Comparison of ENCODE assay signal across 9 cellular contexts in genomic region chr22:41939981-41940852, GRCh38. TPM values are rescaled to one million over a fixed set of nuclear protein-coding genes. Genes with fewer than 3 reads are reported as not detected.
A peak's percentile ranks its signal among the peaks of the same experiment; 100 is the strongest.
DNase-seq lines count a peak whose midpoint lies in the region; ATAC-seq and TF ChIP-seq lines count a peak whose summit lies in the region.
"Had no signal": no experiment of that assay in that cellular context is flagged by ENCODE, and none has a peak within 500 bp of the region (broad histone marks: within the 10 kb centered on the region; RNA-seq: fewer than 3 reads in every experiment).

No MANE protein-coding gene starts in this region.

- no peaks in the 10 kb centered on the region for H3K27me3 Mint-ChIP-seq in endodermal cell (ENCODE audit: insufficient read depth)

- H3K36me3 ChIP-seq in endodermal cell (ENCODE audit: control insufficient read depth, insufficient read depth, low read length) (peaks cover 43% of the 10 kb centered on the region), mesendoderm (ENCODE audit: control insufficient read depth, insufficient read depth, low read length) (peaks cover 13% of the 10 kb centered on the region)

- H3K4ac ChIP-seq in mesendoderm (ENCODE audit: low read depth, low read length), result no peak overlapping the region

- no peaks in the 10 kb centered on the region for H3K9me3 ChIP-seq in endodermal cell (ENCODE audit: control insufficient read depth, low read length)

- H3K4me1 ChIP-seq in endodermal cell (ENCODE audit: control insufficient read depth, insufficient read depth, low read length) (no peaks in the 10 kb centered on the region), mesendoderm (ENCODE audit: control insufficient read depth, low read depth, low read length) (no peaks in the 10 kb centered on the region)

- H2BK120ac ChIP-seq in mesendoderm (ENCODE audit: low read depth, low read length), result no peak overlapping the region

- no peak overlapping the region for H2BK5ac ChIP-seq in mesendoderm (ENCODE audit: low read length)

- H4K8ac ChIP-seq in mesendoderm (ENCODE audit: low read depth, low read length), result no peak overlapping the region

- H3K4me3 Mint-ChIP-seq in endodermal cell, result no peak overlapping the region

- no peak overlapping the region for H3K4me2 ChIP-seq in mesendoderm (ENCODE audit: low read length)

- H3K27ac Mint-ChIP-seq in endodermal cell, result peak overlapping the region; percentile 72

- H2AK5ac ChIP-seq in mesendoderm (ENCODE audit: low read length), result no peak overlapping the region

- no peak overlapping the region for H3K9ac ChIP-seq in endodermal cell (ENCODE audit: extremely low read depth, low read length, poor library complexity, severe bottlenecking)
- no peak overlapping the region for H3K9ac ChIP-seq in mesendoderm (ENCODE audit: low read length)

- H3K27me3 ChIP-seq in endodermal cell (ENCODE audit: control insufficient read depth, insufficient read depth, low read length, poor library complexity, severe bottlenecking), result no peaks in the 10 kb centered on the region
- H3K27me3 ChIP-seq in mesendoderm (ENCODE audit: insufficient read depth, low read length, poor library complexity), result no peaks in the 10 kb centered on the region

- peaks cover 11% of the 10 kb centered on the region for H3K79me1 ChIP-seq in mesendoderm (ENCODE audit: low read length)

- no peaks in the 10 kb centered on the region for H3K9me3 Mint-ChIP-seq in endodermal cell

- peaks cover 3% of the 10 kb centered on the region for H3K79me2 ChIP-seq in mesendoderm (ENCODE audit: control insufficient read depth, insufficient read depth, low read length)

- peaks cover 62% of the 10 kb centered on the region for H3K36me3 Mint-ChIP-seq in endodermal cell (ENCODE audit: low read depth)

- 83 to 90% methylated on average over 12 to 13 of the region's 13 CpGs for WGBS in endodermal cell (ENCODE audit: insufficient coverage in 1 of 2, insufficient read length in 1 of 2), 2 experiments
- no CpG with 5 or more reads among the region's 13 CpGs for WGBS in mesendoderm (ENCODE audit: extremely low coverage, insufficient coverage, low lambda C conversion rate)

- no peak overlapping the region for H4K5ac ChIP-seq in mesendoderm (ENCODE audit: low read length)

- peak; percentile 52 for ATAC-seq in GM19328 (IDR thresholded peaks at IDR 0.05; ENCODE audit: unreplicated experiment)
- ATAC-seq in HG03439 (IDR thresholded peaks at IDR 0.05; ENCODE audit: unreplicated experiment), result peak; percentile 51

- no peak overlapping the region for H3K56ac ChIP-seq in mesendoderm (ENCODE audit: low read length)

- H3K4me3 ChIP-seq in endodermal cell (ENCODE audit: low read length) (no peak overlapping the region), mesendoderm (ENCODE audit: low read length) (no peak overlapping the region)

- peak; percentile 18 for DNase-seq in DMS114 treated with DMSO at 0.1 percent for 48 hours (lab: John Stamatoyannopoulos, UW; ENCODE audit: unreplicated experiment)
- DNase-seq in activated CD4-positive, alpha-beta T cell treated with anti-CD3 and anti-CD28 coated beads, Interleukin-2, amount 50 U/mL, for 24 hours (ENCODE audit: low read depth in 1 of 2, low spot score in 1 of 2), result peak; percentile 85 to 97
- DNase-seq in endodermal cell, result peak; percentile 47
- DNase-seq in stimulated activated CD4-positive, alpha-beta T cell treated with anti-CD3 and anti-CD28 coated beads, Interleukin-15, amount 100 ng/mL, for 1 hour (ENCODE audit: low read depth in 1 of 2, low spot score in 1 of 2), result peak; percentile 78 to 87
- DNase-seq in UCSD-AML1 (lab: John Stamatoyannopoulos, UW; ENCODE audit: unreplicated experiment), result no peak
- no peak for DNase-seq in mesendoderm

- no peak overlapping the region for H2BK15ac ChIP-seq in mesendoderm (replicated peaks; ENCODE audit: low read depth)

- H3K23ac ChIP-seq in mesendoderm (ENCODE audit: low read length), result no peak overlapping the region

- TF ChIP-seq CTCF in endodermal cell (conservative IDR thresholded peaks at IDR 0.05), result no peak

- no peak overlapping the region for H3K18ac ChIP-seq in mesendoderm (ENCODE audit: low read length)

- no peaks in the 10 kb centered on the region for H3K4me1 Mint-ChIP-seq in endodermal cell

- H3K27ac ChIP-seq in endodermal cell (ENCODE audit: low read depth, low read length), result peak overlapping the region; percentile 22
- no peak overlapping the region for H3K27ac ChIP-seq in mesendoderm (ENCODE audit: low read depth, low read length)

RNA-seq across cellular contexts. Expression of gene CENPM, which starts 6.7 kb away (rescaled TPM):
- 10 to 100 TPM; 28.5 to 43.1 TPM for total RNA-seq in endodermal cell
- 32.1 TPM for polyA plus RNA-seq in endodermal cell (2013, experiment 1 of 2)
- polyA plus RNA-seq in endodermal cell (2013, experiment 2 of 2), result 32.0 TPM
- 46.1 TPM for polyA plus RNA-seq in mesendoderm (2013, experiment 1 of 2)
- 46.4 TPM for polyA plus RNA-seq in mesendoderm (2013, experiment 2 of 2)

RNA-seq across cellular contexts. Expression of gene TNFRSF13C, which starts 13.6 kb away (rescaled TPM):
- 1 to 10 TPM; 1.7 to 3.3 TPM for total RNA-seq in endodermal cell
- 3.1 TPM for polyA plus RNA-seq in endodermal cell (2013, experiment 1 of 2)
- polyA plus RNA-seq in endodermal cell (2013, experiment 2 of 2), result 2.4 TPM
- polyA plus RNA-seq in mesendoderm (2013, experiment 1 of 2), result 0.77 TPM
- polyA plus RNA-seq in mesendoderm (2013, experiment 2 of 2), result 0.67 TPM
- total RNA-seq: subcutaneous adipose tissue had no signal

RNA-seq across cellular contexts. Expression of gene SHISA8, which starts 25.3 kb away (rescaled TPM):
- under 1 TPM in 1 of 2 donors, not detected in 1; 0.58 TPM for total RNA-seq in endodermal cell
- polyA plus RNA-seq in endodermal cell (2013, experiment 1 of 2), result 0.57 TPM
- polyA plus RNA-seq in endodermal cell (2013, experiment 2 of 2), result 0.70 TPM
- polyA plus RNA-seq in mesendoderm (2013, experiment 1 of 2), result 0.10 TPM
- polyA plus RNA-seq in mesendoderm (2013, experiment 2 of 2), result 0.15 TPM
- total RNA-seq: subcutaneous adipose tissue had no signal

RNA-seq across cellular contexts. Expression of gene SEPTIN3, which starts 29.0 kb away (rescaled TPM):
- total RNA-seq in endodermal cell, result 10 to 100 TPM; 10.9 to 13.9 TPM
- 62.4 TPM for polyA plus RNA-seq in endodermal cell (2013, experiment 1 of 2)
- 55.8 TPM for polyA plus RNA-seq in endodermal cell (2013, experiment 2 of 2)
- polyA plus RNA-seq in mesendoderm (2013, experiment 1 of 2), result 5.5 TPM
- polyA plus RNA-seq in mesendoderm (2013, experiment 2 of 2), result 6.0 TPM

Comparison
In these comparisons a context has a peak if more than half of its experiments do, and no peak if none do; other contexts are left out.
1. DNase-seq: peak in DMS114 treated with DMSO at 0.1 percent for 48 hours (single experiment), activated CD4-positive, alpha-beta T cell treated with anti-CD3 and anti-CD28 coated beads, Interleukin-2, amount 50 U/mL, for 24 hours (2 of 2), endodermal cell (single experiment) and stimulated activated CD4-positive, alpha-beta T cell treated with anti-CD3 and anti-CD28 coated beads, Interleukin-15, amount 100 ng/mL, for 1 hour (2 of 2); none in UCSD-AML1 (single experiment) and mesendoderm (single experiment).